9 cellular contexts compared by ENCODE assay signal in the genomic region with DNA sequence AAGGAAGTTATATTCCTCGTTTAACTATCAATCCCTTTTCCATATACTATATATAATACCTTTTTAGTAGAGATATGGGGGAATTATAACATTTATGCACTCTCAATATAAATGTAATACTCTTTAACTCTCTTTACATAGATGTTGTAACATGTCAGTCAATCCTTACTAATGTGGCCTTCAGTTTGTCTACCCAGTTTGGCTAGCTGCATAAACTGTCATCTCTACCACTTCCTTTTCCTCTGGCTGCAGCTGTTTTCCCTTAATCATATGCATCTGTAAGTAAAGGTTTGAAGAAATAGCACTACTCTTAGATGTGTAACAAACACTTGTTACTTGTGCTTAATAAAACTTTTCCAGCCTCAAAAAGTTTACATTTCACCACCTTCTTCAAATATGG. TPM values are rescaled to one million over a fixed set of nuclear protein-coding genes. Genes with fewer than 3 reads are reported as not detected.
A peak's percentile ranks its signal among the peaks of the same experiment; 100 is the strongest.
DNase-seq lines count a peak whose midpoint lies in the region; ATAC-seq and TF ChIP-seq lines count a peak whose summit lies in the region.
"Had no signal": no experiment of that assay in that cellular context is flagged by ENCODE, and none has a peak within 500 bp of the region (broad histone marks: within the 10 kb centered on the region; RNA-seq: fewer than 3 reads in every experiment).

No MANE protein-coding gene starts in this region.

- H4K20me1 ChIP-seq in DOHH2 (ENCODE audit: control insufficient read depth, insufficient read depth, low read depth, low read length), result no peaks in the 10 kb centered on the region

- H3K9me3 ChIP-seq in DOHH2 (ENCODE audit: control insufficient read depth, insufficient read depth, low read length) (no peaks in the 10 kb centered on the region), aorta (ENCODE audit: control insufficient read depth, low read length) (no peaks in the 10 kb centered on the region)
- H3K9me3 ChIP-seq: prostate gland had no signal

- peak overlapping the region; percentile 66 for H3K4me3 ChIP-seq in DOHH2 (ENCODE audit: low read length)
- H3K4me3 ChIP-seq in aorta (ENCODE audit: low read length in 2 of 2), result no peak overlapping the region
- H3K4me3 ChIP-seq: prostate gland had no signal

- WGBS in aorta, 2 donors, result 87 to 88% methylated on average over 1 of the region's 1 CpG

- no peak for DNase-seq in activated naive CD4-positive, alpha-beta T cell treated with anti-CD3 and anti-CD28 coated beads, Interleukin-2, amount 50 U/mL, for 72 hours (ENCODE audit: low spot score in 2 of 2)
- DNase-seq in aorta (no peak), ecto neural progenitor cell (ENCODE audit: low spot score) (no peak), H4 (ENCODE audit: low spot score) (no peak)

- ATAC-seq in GM19468 (IDR thresholded peaks at IDR 0.05; ENCODE audit: extremely low read depth, unreplicated experiment), result peak; percentile 36
- ATAC-seq in HG03469 (IDR thresholded peaks at IDR 0.05; ENCODE audit: unreplicated experiment), result peak; percentile 52
- ATAC-seq in activated naive CD4-positive, alpha-beta T cell treated with anti-CD3 and anti-CD28 coated beads, Interleukin-2, amount 50 U/mL, for 72 hours, result peak; percentile 48 to 60
- no peak for ATAC-seq in aorta (ENCODE audit: low FRiP score)
- no peak for ATAC-seq in GM21360 (IDR thresholded peaks at IDR 0.05; ENCODE audit: unreplicated experiment)

- peaks cover 99% of the 10 kb centered on the region for H3K4me1 ChIP-seq in DOHH2 (ENCODE audit: control insufficient read depth, low read length)
- peaks cover 2 to 6% of the 10 kb centered on the region in 2 donors for H3K4me1 ChIP-seq in aorta (ENCODE audit: control insufficient read depth in 1 of 2, insufficient read depth in 2 of 2, low read length in 2 of 2)
- H3K4me1 ChIP-seq: prostate gland had no signal

- no peaks in the 10 kb centered on the region for H3K9me2 ChIP-seq in DOHH2 (replicated peaks; ENCODE audit: control insufficient read depth, low read length)

- TF ChIP-seq CTCF in DOHH2 (IDR thresholded peaks at IDR 0.05; ENCODE audit: low read depth, low read length, poor library complexity, severe bottlenecking), result no peak

- H3K27me3 ChIP-seq in DOHH2 (ENCODE audit: control insufficient read depth, low read length) (no peaks in the 10 kb centered on the region), aorta (ENCODE audit: control insufficient read depth in 1 of 2, insufficient read depth in 2 of 2, low read length in 1 of 2) (no peaks in the 10 kb centered on the region)

- H3K27ac Mint-ChIP-seq in activated naive CD4-positive, alpha-beta T cell treated with anti-CD3 and anti-CD28 coated beads, Interleukin-2, amount 50 U/mL, for 72 hours, result peak overlapping the region in 1 of 2 donors; percentile 66

- peaks cover 0 to 25% of the 10 kb centered on the region in 2 donors for H3K36me3 Mint-ChIP-seq in activated naive CD4-positive, alpha-beta T cell treated with anti-CD3 and anti-CD28 coated beads, Interleukin-2, amount 50 U/mL, for 72 hours

- intact Hi-C loops in aorta (cut with DNase I), result no loop called here

- H3F3A ChIP-seq in DOHH2 (ENCODE audit: control insufficient read depth, insufficient read depth), result peaks cover 12% of the 10 kb centered on the region

- H3K36me3 ChIP-seq in DOHH2 (ENCODE audit: control insufficient read depth, low read length) (peaks cover 45% of the 10 kb centered on the region), aorta (ENCODE audit: control insufficient read depth in 1 of 2, insufficient read depth in 2 of 2, low read length in 1 of 2) (no peaks in the 10 kb centered on the region)
- H3K36me3 ChIP-seq: prostate gland had no signal

- H3K27ac ChIP-seq in DOHH2 (ENCODE audit: low read depth, low read length) (peak overlapping the region; percentile 91), aorta (ENCODE audit: low read depth in 1 of 2, low read length in 2 of 2) (no peak overlapping the region)
- H3K27ac ChIP-seq: prostate gland had no signal

- H3K79me2 ChIP-seq in DOHH2 (ENCODE audit: control insufficient read depth, low read length), result peaks cover 100% of the 10 kb centered on the region

- H3K9me3 Mint-ChIP-seq in activated naive CD4-positive, alpha-beta T cell treated with anti-CD3 and anti-CD28 coated beads, Interleukin-2, amount 50 U/mL, for 72 hours, result peaks cover 0 to 6% of the 10 kb centered on the region in 2 donors

- peak overlapping the region; percentile 64 for H3K4me2 ChIP-seq in DOHH2 (ENCODE audit: low read length)

RNA-seq across cellular contexts. Expression of gene ABHD17B, which starts 13.4 kb away (rescaled TPM):
- total RNA-seq in activated naive CD4-positive, alpha-beta T cell treated with anti-CD3 and anti-CD28 coated beads, Interleukin-2, amount 50 U/mL, for 72 hours, result 10 to 100 TPM; 11.1 to 15.4 TPM
- 10 to 100 TPM; 14.2 to 38.0 TPM for total RNA-seq in aorta
- polyA plus RNA-seq in aorta, result 1 to 10 TPM; 6.6 to 9.4 TPM
- total RNA-seq in H4 (2014; rRNA removed; shearing (Covaris generic)), result 32.3 and 35.7 TPM in 2 replicates

RNA-seq across cellular contexts. Expression of gene C9orf85, which starts 13.9 kb away (rescaled TPM):
- total RNA-seq in activated naive CD4-positive, alpha-beta T cell treated with anti-CD3 and anti-CD28 coated beads, Interleukin-2, amount 50 U/mL, for 72 hours, result 1 to 10 TPM; 9.5 to 10.0 TPM
- 10 to 100 TPM; 15.5 to 17.9 TPM for total RNA-seq in aorta
- 10 to 100 TPM; 16.4 to 17.2 TPM for polyA plus RNA-seq in aorta
- 10.8 and 16.6 TPM in 2 replicates for total RNA-seq in H4 (2014; rRNA removed; shearing (Covaris generic))

Comparison
In these comparisons a context has a peak if more than half of its experiments do, and no peak if none do; other contexts are left out.
1. ATAC-seq: peak in GM19468 (single experiment), HG03469 (single experiment) and activated naive CD4-positive, alpha-beta T cell treated with anti-CD3 and anti-CD28 coated beads, Interleukin-2, amount 50 U/mL, for 72 hours (2 of 2); none in aorta (single experiment) and GM21360 (single experiment).